ENCODE assay signal across 8 cellular contexts in the genomic region with DNA sequence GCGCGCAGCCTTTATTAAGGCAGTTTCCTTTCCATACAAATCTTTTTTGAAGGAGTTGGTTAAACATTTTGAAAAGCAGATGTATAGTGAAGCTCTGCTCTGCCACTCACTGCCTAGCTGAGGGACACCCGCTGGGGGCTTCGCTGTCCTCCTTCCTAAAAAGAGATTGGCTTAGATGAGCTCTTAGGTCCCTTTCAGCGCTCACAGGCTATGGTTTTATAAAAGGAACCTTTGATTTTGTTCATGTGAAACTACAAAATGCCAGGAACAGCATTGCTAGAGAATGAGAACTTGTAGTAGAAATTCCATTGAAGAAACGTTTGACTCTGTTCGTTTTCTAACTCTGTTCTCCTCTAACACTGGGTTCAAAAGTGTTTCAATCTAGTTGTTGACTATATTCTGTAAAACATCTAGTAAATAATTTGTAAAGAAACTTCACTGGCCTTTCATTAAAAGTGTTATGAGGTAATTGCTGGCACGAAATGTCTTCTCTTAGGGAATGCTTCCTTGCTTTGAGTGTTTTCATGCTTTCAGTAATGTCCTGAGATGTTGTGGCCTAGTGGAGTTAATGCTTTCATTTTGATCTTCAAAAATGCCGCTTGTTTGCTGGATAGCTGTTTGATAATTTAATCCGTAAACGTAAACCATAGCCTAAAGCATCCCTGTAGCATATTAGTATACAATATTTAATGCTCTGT. TPM values are rescaled to one million over a fixed set of nuclear protein-coding genes. Genes with fewer than 3 reads are reported as not detected.
DNase-seq lines count a peak whose midpoint lies in the region; ATAC-seq, FAIRE-seq and TF ChIP-seq lines count a peak whose summit lies in the region.

No MANE protein-coding gene starts in this region.

- TF ChIP-seq EP300 in K562 (IDR thresholded peaks at IDR 0.05; ENCODE audit: low read length) (no peak), transverse colon (IDR thresholded peaks at IDR 0.05; ENCODE audit: low read depth) (no peak)

- ATAC-seq in K562 (no peak), right lobe of liver (no peak), GM18861 (IDR thresholded peaks at IDR 0.05; ENCODE audit: unreplicated experiment) (no peak)

- no peak for TF ChIP-seq RAD21 in K562 (CRISPR knock-in tag; conservative IDR thresholded peaks at IDR 0.05 in 1 of 2, IDR thresholded peaks at IDR 0.05 in 1 of 2)

- peaks cover 66% of the 10 kb centered on the region for H3K79me2 ChIP-seq in K562 (ENCODE audit: control insufficient read depth, insufficient read depth, low read length)

- H3K4me3 ChIP-seq in A673 (ENCODE audit: low read depth, low read length, poor library complexity, severe bottlenecking) (peak overlapping the region; percentile 97), HFF-Myc (replicated peaks; ENCODE audit: low read depth, low read length) (peak overlapping the region; percentile 92), K562 (peak overlapping the region; percentile 96), right lobe of liver (peak overlapping the region; percentile 93 to 98 (median 97)), transverse colon (peak overlapping the region; percentile 78 to 97 (median 94))

- DNase-seq in A673 (ENCODE audit: low spot score), result peak; percentile 33
- DNase-seq in HFF-Myc (ENCODE audit: extremely low read depth, low read depth), result no peak
- no peak for DNase-seq in K562 (ENCODE audit: extremely low read depth in 1 of 4, low spot score in 3 of 4)
- DNase-seq in right lobe of liver, result no peak
- no peak for DNase-seq in transverse colon
- DNase-seq in GM20000 (ENCODE audit: low spot score), result no peak
- DNase-seq in NOMO-1 treated with dmso at 0.1 percent for 144 hours (lab: John Stamatoyannopoulos, UW; ENCODE audit: unreplicated experiment), result no peak

- TF ChIP-seq POLR2A in K562 (conservative IDR thresholded peaks at IDR 0.05) (no peak), right lobe of liver (IDR thresholded peaks at IDR 0.05) (no peak), transverse colon (IDR thresholded peaks at IDR 0.05) (no peak)

- no peaks in the 10 kb centered on the region for H3K27me3 ChIP-seq in A673 (replicated peaks; ENCODE audit: insufficient read depth, low read depth, low read length, poor library complexity)
- H3K27me3 ChIP-seq in K562 (ENCODE audit: control insufficient read depth in 2 of 2, insufficient read depth in 2 of 2, low read length in 2 of 2), result no peaks in the 10 kb centered on the region
- no peaks in the 10 kb centered on the region for H3K27me3 ChIP-seq in right lobe of liver
- H3K27me3 ChIP-seq in transverse colon, result no peaks in the 10 kb centered on the region

- H4K20me1 ChIP-seq in K562 (replicated peaks; ENCODE audit: control insufficient read depth, insufficient read depth, low read length), result peaks cover 6% of the 10 kb centered on the region; the same call in 1 of the 2 replicates

- peak overlapping the region; percentile 83 to 97; a peak in 3 of 4 replicates for H3K9ac ChIP-seq in K562 (ENCODE audit: insufficient read depth in 1 of 2, low read depth in 2 of 2, low read length in 2 of 2)

- intact Hi-C loops in A673 (cut with micrococcal nuclease; ENCODE audit: unreplicated experiment), result no loop called here
- intact Hi-C loops in K562 (cut with micrococcal nuclease), result loop anchor here (5.0 kb wide), 1 partner anchor 54 kb away; a partner anchor contains a TSS
- intact Hi-C loops in right lobe of liver (cut with DNase I), result no loop called here
- intact Hi-C loops in transverse colon (cut with DNase I; ENCODE audit: low total_unique reads), result no loop called here

- BruUV-seq in A673 (replicated peaks; lab: Mats Ljungman, UMichigan) (no TSS peak), K562 (replicated peaks; lab: Mats Ljungman, UMichigan) (no TSS peak)

- peak overlapping the region; percentile 97 for H3K27ac ChIP-seq in A673 (ENCODE audit: low read depth, low read length, poor library complexity, severe bottlenecking)
- peak overlapping the region; percentile 92 for H3K27ac ChIP-seq in K562 (ENCODE audit: extremely low read depth, low read depth, low read length)
- H3K27ac ChIP-seq in right lobe of liver, result peak overlapping the region; percentile 94 to 99 (median 98)
- H3K27ac ChIP-seq in transverse colon, result peak overlapping the region; percentile 98 to 100 (median 100)

- peak; percentile 88 for FAIRE-seq in K562 (lab: Jason Lieb, UNC)

- H3K9me3 ChIP-seq in A673 (ENCODE audit: low read depth, low read length, poor library complexity, severe bottlenecking), result no peaks in the 10 kb centered on the region
- no peaks in the 10 kb centered on the region; the same call in 1 of the 2 replicates for H3K9me3 ChIP-seq in K562 (replicated peaks; ENCODE audit: control insufficient read depth, insufficient read depth, low read depth, low read length)
- H3K9me3 ChIP-seq in right lobe of liver, result no peaks in the 10 kb centered on the region
- H3K9me3 ChIP-seq in transverse colon, result no peaks in the 10 kb centered on the region

- under 1% methylated on average over 11 of the region's 11 CpGs for WGBS in K562 (ENCODE audit: insufficient coverage, low coverage, missing lambda C conversion rate)
- 7% methylated on average over 11 of the region's 11 CpGs for WGBS in right lobe of liver (ENCODE audit: insufficient coverage, low coverage, low lambda C conversion rate, missing lambda C conversion rate)
- WGBS in transverse colon (ENCODE audit: low coverage in 1 of 2), 2 donors, result 6 to 14% methylated on average over 10 to 11 of the region's 11 CpGs

- in situ Hi-C loops in K562 (cut with MboI) (loop anchor here (5.0 kb wide), 1 partner anchor 89 kb away; no protein-coding TSS in a partner anchor), transverse colon (cut with MboI; ENCODE audit: low pct_ligation_motif_present in 1 of 4, low pct_unique_long_range_greater_than_20kb in 1 of 4, low sequenced_read_pairs in 3 of 4) (loop anchor here in 1 of 4 donors (10.0 kb wide), 1 partner anchor 52 kb away; a partner anchor contains a TSS)

- POLR2A ChIA-PET in A673 (lab: Charles Lee; ENCODE audit: low non-redundant PET), result no interaction called here
- POLR2A ChIA-PET in K562 (lab: Yijun Ruan, JAX), result interaction anchor here (0.7 to 1.5 kb wide), 2 partner anchors 9 to 43 kb away, joined by 3 read pairs; no protein-coding TSS in a partner anchor

- peaks cover 19% of the 10 kb centered on the region for H3K4me1 ChIP-seq in A673 (ENCODE audit: insufficient read depth, low read length, poor library complexity, severe bottlenecking)
- H3K4me1 ChIP-seq in K562 (replicated peaks in 1 of 2; ENCODE audit: control insufficient read depth in 2 of 2, insufficient read depth in 2 of 2, low read length in 2 of 2), result peaks cover 12 to 27% of the 10 kb centered on the region in 2 experiments; a peak in 4 of 5 replicates
- H3K4me1 ChIP-seq in right lobe of liver, result peaks cover 0 to 39% (median 3%) of the 10 kb centered on the region in 4 donors
- H3K4me1 ChIP-seq in transverse colon, result peaks cover 27 to 46% (median 31%) of the 10 kb centered on the region in 4 donors

- no peak overlapping the region for H2AFZ ChIP-seq in K562 (ENCODE audit: low read depth, low read length)

- CTCF ChIA-PET in A673 (lab: Charles Lee) (no interaction called here), K562 (lab: Yijun Ruan, JAX; ENCODE audit: low intra/inter-chr PET ratio) (no interaction called here)

- no peak for TF ChIP-seq CTCF in A673 (conservative IDR thresholded peaks at IDR 0.05; ENCODE audit: low read depth, low read length)
- no peak for TF ChIP-seq CTCF in HFF-Myc (IDR thresholded peaks at IDR 0.05; ENCODE audit: low read depth, low read length, missing control alignments)
- no peak for TF ChIP-seq CTCF in K562 (IDR thresholded peaks at IDR 0.05 in 2 of 3, conservative IDR thresholded peaks at IDR 0.05 in 1 of 3; ENCODE audit: insufficient read depth in 2 of 3, low read depth in 1 of 3, low read length in 3 of 3)
- no peak for TF ChIP-seq CTCF in right lobe of liver (IDR thresholded peaks at IDR 0.05)
- no peak for TF ChIP-seq CTCF in transverse colon (IDR thresholded peaks at IDR 0.05)
- no peak for TF ChIP-seq CTCF in GM20000 (IDR thresholded peaks at IDR 0.05; ENCODE audit: extremely low read depth, missing control alignments)

- no peaks in the 10 kb centered on the region for H3K36me3 ChIP-seq in A673 (ENCODE audit: insufficient read depth, low read length, poor library complexity, severe bottlenecking)
- H3K36me3 ChIP-seq in K562 (ENCODE audit: control insufficient read depth, insufficient read depth, low read length), result peaks cover 8% of the 10 kb centered on the region; the same call in 2 of the 3 replicates
- no peaks in the 10 kb centered on the region for H3K36me3 ChIP-seq in right lobe of liver
- H3K36me3 ChIP-seq in transverse colon, result no peaks in the 10 kb centered on the region

- peak overlapping the region; percentile 87 for H3K4me2 ChIP-seq in K562 (ENCODE audit: insufficient read depth, low read length)

- H3K9me1 ChIP-seq in K562 (ENCODE audit: control insufficient read depth, insufficient read depth, low read length), result no peaks in the 10 kb centered on the region

RNA-seq across cellular contexts. Expression of a gene that starts 1.6 kb away (rescaled TPM):
- total RNA-seq in A673 (2021), result 94.4 and 101 TPM in 2 replicates
- total RNA-seq in K562 (2011; cell fraction: chromatin; rRNA removed; ENCODE audit: low replicate concordance), result 157 and 305 TPM in 2 replicates
- total RNA-seq in K562 (2011; cell fraction: nucleolus; rRNA removed), result 86.7 and 110 TPM in 2 replicates
- 139 and 215 TPM in 2 replicates for total RNA-seq in K562 (2011; cell fraction: nucleoplasm; rRNA removed)
- 47.9 and 49.5 TPM in 2 replicates for total RNA-seq in K562 (2014; rRNA removed)
- 57.5 and 60.4 TPM in 2 replicates for total RNA-seq in K562 (2014; rRNA removed; fragmentation: Illumina TruSeq; extraction: Trizol)
- 52.1 and 56.3 TPM in 2 replicates for total RNA-seq in K562 (2015; rRNA removed; fragmentation: Illumina TruSeq; extraction: Trizol)
- 54.1 and 63.1 TPM in 2 replicates for total RNA-seq in K562 (2021)
- 60.7 and 68.7 TPM in 2 replicates for polyA plus RNA-seq in K562 (2011; rRNA removed)
- polyA plus RNA-seq in K562 (2011; cell fraction: cytosol; rRNA removed), result 29.4 and 31.3 TPM in 2 replicates
- polyA plus RNA-seq in K562 (2011; cell fraction: nucleus; rRNA removed), result 59.4 and 59.9 TPM in 2 replicates
- 41.6 and 49.0 TPM in 2 replicates for polyA plus RNA-seq in K562 (2012)
- 54.9 and 65.3 TPM in 2 replicates for polyA plus RNA-seq in K562 (2014; fragmentation: Illumina TruSeq; extraction: Trizol)
- polyA plus RNA-seq in K562 (2014; fragmentation: Nextera tagmentation; extraction: Ambion mirVana), result 10 to 100 TPM; 10.1 to 18.2 TPM
- 53.2 and 55.1 TPM in 2 replicates for polyA plus RNA-seq in K562 (2014; rRNA removed)
- 95.3 and 99.4 TPM in 2 replicates for polyA minus RNA-seq in K562 (2011; rRNA and poly(A)+ RNA removed)
- 20.8 and 26.0 TPM in 2 replicates for polyA minus RNA-seq in K562 (2011; cell fraction: cytosol; rRNA and poly(A)+ RNA removed)
- 54.3 and 101 TPM in 2 replicates for polyA minus RNA-seq in K562 (2011; cell fraction: nucleus; rRNA and poly(A)+ RNA removed)
- 10 to 100 TPM; 25.5 to 34.3 (median 27.3) TPM for total RNA-seq in right lobe of liver
- 10 to 100 TPM; 61.3 to 98.0 (median 78.8) TPM for total RNA-seq in transverse colon

RNA-seq across cellular contexts. Expression of a gene that starts 52.7 kb away (rescaled TPM):
- total RNA-seq in A673 (2021) (416 and 446 TPM in 2 replicates), K562 (2014; rRNA removed) (118 and 174 TPM in 2 replicates), K562 (2014; rRNA removed; fragmentation: Illumina TruSeq; extraction: Trizol) (197 and 205 TPM in 2 replicates), K562 (2015; rRNA removed; fragmentation: Illumina TruSeq; extraction: Trizol) (176 and 190 TPM in 2 replicates), K562 (2021) (278 and 314 TPM in 2 replicates), right lobe of liver (100 to 1,000 TPM; 186 to 357 (median 215) TPM), transverse colon (100 to 1,000 TPM; 210 to 312 (median 266) TPM)
- total RNA-seq in K562 (2011; cell fraction: chromatin; rRNA removed; ENCODE audit: low replicate concordance), result 338 and 574 TPM in 2 replicates
- total RNA-seq in K562 (2011; cell fraction: nucleolus; rRNA removed), result 188 and 198 TPM in 2 replicates
- total RNA-seq in K562 (2011; cell fraction: nucleoplasm; rRNA removed), result 241 and 245 TPM in 2 replicates
- polyA plus RNA-seq in K562 (2011; rRNA removed) (347 and 442 TPM in 2 replicates), K562 (2014; fragmentation: Illumina TruSeq; extraction: Trizol) (192 and 286 TPM in 2 replicates), K562 (2014; fragmentation: Nextera tagmentation; extraction: Ambion mirVana) (100 to 1,000 TPM in 1 of 2 experiments, 10 to 100 TPM in 1; 92.7 to 126 TPM), K562 (2014; rRNA removed) (134 and 152 TPM in 2 replicates)
- polyA plus RNA-seq in K562 (2011; cell fraction: cytosol; rRNA removed), result 171 and 226 TPM in 2 replicates
- polyA plus RNA-seq in K562 (2011; cell fraction: nucleus; rRNA removed), result 223 and 263 TPM in 2 replicates
- polyA plus RNA-seq in K562 (2012), result 203 and 316 TPM in 2 replicates
- polyA minus RNA-seq in K562 (2011; rRNA and poly(A)+ RNA removed), result 449 and 508 TPM in 2 replicates
- polyA minus RNA-seq in K562 (2011; cell fraction: cytosol; rRNA and poly(A)+ RNA removed), result 113 and 158 TPM in 2 replicates
- 117 and 192 TPM in 2 replicates for polyA minus RNA-seq in K562 (2011; cell fraction: nucleus; rRNA and poly(A)+ RNA removed)
